Comparison of ENCODE assay signal across 8 cellular contexts in genomic region chr1:179293340-179294327, GRCh38. TPM values are rescaled to one million over a fixed set of nuclear protein-coding genes. Genes with fewer than 3 reads are reported as not detected.
DNase-seq lines count a peak whose midpoint lies in the region; ATAC-seq and TF ChIP-seq lines count a peak whose summit lies in the region.

SOAT1 (plus strand) TSS chr1:179293797; CDS start chr1:179302685, 8,888 bp downstream.

- peaks cover 37% of the 10 kb centered on the region for H3K79me2 ChIP-seq in mammary epithelial cell (ENCODE audit: insufficient read depth, low read length)

- H3K4me2 ChIP-seq in mammary epithelial cell (ENCODE audit: insufficient read depth, low read depth, low read length) = peak within 1 kb of the TSS; percentile 97

- in situ Hi-C loops in ACHN (cut with HindIII; ENCODE audit: low pct_ligation_motif_present, low pct_unique_long_range_greater_than_20kb, low sequenced_read_pairs) = no loop called here
- in situ Hi-C loops in mammary epithelial cell (cut with MboI; ENCODE audit: low sequenced_read_pairs in 2 of 2) = no loop called here

- CTCF ChIA-PET in mammary epithelial cell (lab: Charles Lee; ENCODE audit: low non-redundant PET) = no interaction called here

- no peaks in the 10 kb centered on the region for H3K27me3 ChIP-seq in WERI-Rb-1 (ENCODE audit: insufficient read depth, low read depth, severe bottlenecking)
- no peaks in the 10 kb centered on the region for H3K27me3 ChIP-seq in mammary epithelial cell (ENCODE audit: insufficient read depth, low read length)
- no peaks in the 10 kb centered on the region for H3K27me3 ChIP-seq in spleen (replicated peaks in 1 of 7)

- dilution Hi-C loops in mammary epithelial cell (cut with HindIII; ENCODE audit: low sequenced_read_pairs) = loop anchor here (5.0 kb wide), 1 partner anchor 66 kb away; the partner anchor contains the start of gene ABL2

- H2AFZ ChIP-seq in mammary epithelial cell (ENCODE audit: low read depth, low read length) = peak within 1 kb of the TSS; percentile 93

- BruUV-seq in mammary epithelial cell (replicated peaks; lab: Mats Ljungman, UMichigan) = TSS peak; percentile 37

- peak within 1 kb of the TSS; percentile 73 for H3K9ac ChIP-seq in mammary epithelial cell (ENCODE audit: insufficient read depth, low read length)

- 8% methylated on average over 9 of the region's 71 CpGs for WGBS in mammary epithelial cell (ENCODE audit: low coverage, missing lambda C conversion rate)
- WGBS in spleen, 5 donors = 0 to 1% (median 0%) methylated on average over 43 to 71 of the region's 71 CpGs

- ATAC-seq in GM18858 (IDR thresholded peaks at IDR 0.05; ENCODE audit: unreplicated experiment) (peak; percentile 91), HG03095 (IDR thresholded peaks at IDR 0.05; ENCODE audit: unreplicated experiment) (peak; percentile 94)

- H3K9me3 ChIP-seq in WERI-Rb-1 (ENCODE audit: severe bottlenecking) (no peaks in the 10 kb centered on the region), mammary epithelial cell (replicated peaks; ENCODE audit: insufficient read depth, low read length) (no peaks in the 10 kb centered on the region), spleen (no peaks in the 10 kb centered on the region)

- TF ChIP-seq POLR2A in spleen (IDR thresholded peaks at IDR 0.05) = peak in 1 of 3 donors; percentile 75

- DNase-seq in ACHN = peak; percentile 95
- DNase-seq in NCI-H2196 (lab: John Stamatoyannopoulos, UW; ENCODE audit: unreplicated experiment) = peak; percentile 94
- peak; percentile 99 for DNase-seq in WERI-Rb-1
- peak; percentile 74 for DNase-seq in mammary epithelial cell
- DNase-seq in iPS-NIHi7 (ENCODE audit: extremely low spot score) = peak; percentile 97
- DNase-seq in spleen = peak; percentile 98

- H3K4me3 ChIP-seq in WERI-Rb-1 (ENCODE audit: low read depth, low read length) (peak within 1 kb of the TSS; percentile 82), mammary epithelial cell (replicated peaks in 1 of 3; ENCODE audit: insufficient read depth in 1 of 3, low read depth in 2 of 3, low read length in 3 of 3) (peak within 1 kb of the TSS; percentile 68 to 97 (median 85)), spleen (peak within 1 kb of the TSS; percentile 55 to 88 (median 80))

- TF ChIP-seq CTCF in WERI-Rb-1 (IDR thresholded peaks at IDR 0.05; ENCODE audit: low read depth, low read length) = peak; percentile 35; the same call in 1 of the 2 replicates
- TF ChIP-seq CTCF in mammary epithelial cell (conservative IDR thresholded peaks at IDR 0.05 in 1 of 2, IDR thresholded peaks at IDR 0.05 in 1 of 2; ENCODE audit: extremely low read depth in 1 of 2, insufficient read depth in 1 of 2, low read depth in 1 of 2, low read length in 2 of 2) = no peak
- TF ChIP-seq CTCF in spleen (IDR thresholded peaks at IDR 0.05 in 8 of 11, conservative IDR thresholded peaks at IDR 0.05 in 3 of 11) = peak in 7 of 11 experiments; percentile 11 to 47 (median 33)

- intact Hi-C loops in mammary epithelial cell (cut with micrococcal nuclease) = loop anchor here (2.0 to 5.0 kb wide), 2 partner anchors 99 to 171 kb away; no protein-coding TSS in a partner anchor
- intact Hi-C loops in spleen (cut with DNase I; ENCODE audit: low total_unique reads) = loop anchor here (5.0 to 10.0 kb wide), 3 partner anchors 51 to 169 kb away; partner anchors contain the start of gene AXDND1

- H3K27ac ChIP-seq in WERI-Rb-1 (peak within 1 kb of the TSS; percentile 95), mammary epithelial cell (ENCODE audit: insufficient read depth, low read depth, low read length) (peak within 1 kb of the TSS; percentile 52), spleen (peak within 1 kb of the TSS; percentile 88 to 97 (median 95))

- H3K36me3 ChIP-seq in WERI-Rb-1 = peaks cover 3% of the 10 kb centered on the region; the same call in 1 of the 2 replicates
- H3K36me3 ChIP-seq in mammary epithelial cell (ENCODE audit: insufficient read depth, low read length) = no peaks in the 10 kb centered on the region
- H3K36me3 ChIP-seq in spleen = no peaks in the 10 kb centered on the region

- H4K20me1 ChIP-seq in mammary epithelial cell (ENCODE audit: insufficient read depth, low read length) = no peaks in the 10 kb centered on the region

- H3K4me1 ChIP-seq in mammary epithelial cell (ENCODE audit: insufficient read depth, low read length) (peaks cover 6% of the 10 kb centered on the region), spleen (peaks cover 17 to 56% (median 44%) of the 10 kb centered on the region in 6 donors)

RNA-seq across cellular contexts. Expression of gene SOAT1, which starts in this region (rescaled TPM):
- total RNA-seq in mammary epithelial cell (10 to 100 TPM; 22.3 to 40.3 TPM), spleen (10 to 100 TPM; 24.7 to 47.6 (median 33.7) TPM)
- polyA plus RNA-seq in mammary epithelial cell (18.2 TPM), spleen (10 to 100 TPM in 1 of 3 donors, 1 to 10 TPM in 2; 5.5 to 10.3 (median 5.6) TPM)
- 24.5 TPM for polyA minus RNA-seq in mammary epithelial cell

Comparison
In these comparisons a context has a peak if more than half of its experiments do, and no peak if none do; other contexts are left out.
1. Peak in every context shown above with its lines: DNase-seq, ATAC-seq, H3K4me3 ChIP-seq and H3K27ac ChIP-seq.
2. CTCF ChIP-seq: peak in WERI-Rb-1 (single experiment) and spleen (7 of 11); none in mammary epithelial cell (0 of 2).